Comparison of ENCODE assay signal across 1 cellular context in genomic region chr6:52735071-52735470, GRCh38.
A peak's percentile ranks its signal among the peaks of the same experiment; 100 is the strongest.
TF ChIP-seq lines count a peak whose summit lies in the region.

No MANE protein-coding gene starts in this region.

TF ChIP-seq in HepG2, 621 proteins besides CTCF, POLR2A, EP300 and RAD21 (continued from another document and continues in another):
- TF ChIP-seq, protein P1, sequence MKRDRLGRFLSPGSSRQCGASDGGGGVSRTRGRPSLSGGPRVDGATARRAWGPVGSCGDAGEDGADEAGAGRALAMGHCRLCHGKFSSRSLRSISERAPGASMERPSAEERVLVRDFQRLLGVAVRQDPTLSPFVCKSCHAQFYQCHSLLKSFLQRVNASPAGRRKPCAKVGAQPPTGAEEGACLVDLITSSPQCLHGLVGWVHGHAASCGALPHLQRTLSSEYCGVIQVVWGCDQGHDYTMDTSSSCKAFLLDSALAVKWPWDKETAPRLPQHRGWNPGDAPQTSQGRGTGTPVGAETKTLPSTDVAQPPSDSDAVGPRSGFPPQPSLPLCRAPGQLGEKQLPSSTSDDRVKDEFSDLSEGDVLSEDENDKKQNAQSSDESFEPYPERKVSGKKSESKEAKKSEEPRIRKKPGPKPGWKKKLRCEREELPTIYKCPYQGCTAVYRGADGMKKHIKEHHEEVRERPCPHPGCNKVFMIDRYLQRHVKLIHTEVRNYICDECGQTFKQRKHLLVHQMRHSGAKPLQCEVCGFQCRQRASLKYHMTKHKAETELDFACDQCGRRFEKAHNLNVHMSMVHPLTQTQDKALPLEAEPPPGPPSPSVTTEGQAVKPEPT (CRISPR knock-in tag; IDR thresholded peaks at IDR 0.05; ENCODE audit: low read depth) = no peak
- no peak for TF ChIP-seq HMG20B (CRISPR knock-in tag; conservative IDR thresholded peaks at IDR 0.05)
- no peak for TF ChIP-seq ZHX2 (IDR thresholded peaks at IDR 0.05; ENCODE audit: low read depth)
- no peak for TF ChIP-seq ZHX2 (CRISPR knock-in tag; IDR thresholded peaks at IDR 0.05; ENCODE audit: borderline replicate concordance)
- no peak for TF ChIP-seq TGIF2 (CRISPR knock-in tag; IDR thresholded peaks at IDR 0.05)
- TF ChIP-seq GLI4 (CRISPR knock-in tag; IDR thresholded peaks at IDR 0.05; ENCODE audit: borderline replicate concordance) = no peak
- no peak for TF ChIP-seq ZNF792 (CRISPR knock-in tag; IDR thresholded peaks at IDR 0.05)
- no peak for TF ChIP-seq ZNF75D (CRISPR knock-in tag; IDR thresholded peaks at IDR 0.05; ENCODE audit: borderline replicate concordance)
- TF ChIP-seq ZNF546 (CRISPR knock-in tag; conservative IDR thresholded peaks at IDR 0.05) = no peak
- no peak for TF ChIP-seq BCL6 (CRISPR knock-in tag; IDR thresholded peaks at IDR 0.05)
- TF ChIP-seq ZBTB3 (CRISPR knock-in tag; IDR thresholded peaks at IDR 0.05; ENCODE audit: borderline replicate concordance, low read depth) = no peak
- TF ChIP-seq HNRNPH1 (optimal IDR thresholded peaks at IDR 0.05; ENCODE audit: low read depth, low read length) = no peak
- no peak for TF ChIP-seq HOXA9 (CRISPR knock-in tag; IDR thresholded peaks at IDR 0.05; ENCODE audit: borderline replicate concordance)
- no peak for TF ChIP-seq TFDP2 (CRISPR knock-in tag; IDR thresholded peaks at IDR 0.05)
- TF ChIP-seq ARNTL (CRISPR knock-in tag; IDR thresholded peaks at IDR 0.05) = no peak
- no peak for TF ChIP-seq TARDBP (CRISPR knock-in tag; IDR thresholded peaks at IDR 0.05)
- TF ChIP-seq SATB2 (CRISPR knock-in tag; IDR thresholded peaks at IDR 0.05) = no peak
- no peak for TF ChIP-seq ZNF615 (CRISPR knock-in tag; IDR thresholded peaks at IDR 0.05; ENCODE audit: borderline replicate concordance)
- TF ChIP-seq HNRNPUL1 (IDR thresholded peaks at IDR 0.05; ENCODE audit: low read depth, low read length) = no peak
- TF ChIP-seq NR0B2 (CRISPR knock-in tag; IDR thresholded peaks at IDR 0.05) = no peak
- TF ChIP-seq MBD4 (IDR thresholded peaks at IDR 0.05; ENCODE audit: borderline replicate concordance, low read length) = no peak
- no peak for TF ChIP-seq KMT2B (CRISPR knock-in tag; IDR thresholded peaks at IDR 0.05)
- no peak for TF ChIP-seq TEAD2 (CRISPR knock-in tag; IDR thresholded peaks at IDR 0.05)
- no peak for TF ChIP-seq MTF2 (CRISPR knock-in tag; IDR thresholded peaks at IDR 0.05; ENCODE audit: borderline replicate concordance)
- no peak for TF ChIP-seq SAFB2 (CRISPR knock-in tag; IDR thresholded peaks at IDR 0.05; ENCODE audit: borderline replicate concordance, low read depth)
- TF ChIP-seq TAF1 (CRISPR knock-in tag; IDR thresholded peaks at IDR 0.05) = no peak
- TF ChIP-seq THAP11 (CRISPR knock-in tag; IDR thresholded peaks at IDR 0.05) = 0 out of 2 replicates have a peak, but pooled peaks have one; percentile 22
- TF ChIP-seq ZNF260 (CRISPR knock-in tag; IDR thresholded peaks at IDR 0.05; ENCODE audit: borderline replicate concordance, low read depth) = no peak
- TF ChIP-seq, protein P2, sequence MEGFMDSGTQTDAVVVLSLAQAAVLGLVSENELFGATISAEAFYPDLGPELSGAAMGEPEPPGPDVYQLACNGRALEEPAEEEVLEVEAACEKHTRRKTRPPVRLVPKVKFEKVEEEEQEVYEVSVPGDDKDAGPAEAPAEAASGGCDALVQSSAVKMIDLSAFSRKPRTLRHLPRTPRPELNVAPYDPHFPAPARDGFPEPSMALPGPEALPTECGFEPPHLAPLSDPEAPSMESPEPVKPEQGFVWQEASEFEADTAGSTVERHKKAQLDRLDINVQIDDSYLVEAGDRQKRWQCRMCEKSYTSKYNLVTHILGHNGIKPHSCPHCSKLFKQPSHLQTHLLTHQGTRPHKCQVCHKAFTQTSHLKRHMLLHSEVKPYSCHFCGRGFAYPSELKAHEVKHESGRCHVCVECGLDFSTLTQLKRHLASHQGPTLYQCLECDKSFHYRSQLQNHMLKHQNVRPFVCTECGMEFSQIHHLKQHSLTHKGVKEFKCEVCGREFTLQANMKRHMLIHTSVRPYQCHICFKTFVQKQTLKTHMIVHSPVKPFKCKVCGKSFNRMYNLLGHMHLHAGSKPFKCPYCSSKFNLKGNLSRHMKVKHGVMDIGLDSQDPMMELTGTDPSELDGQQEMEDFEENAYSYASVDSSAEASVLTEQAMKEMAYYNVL (CRISPR knock-in tag; IDR thresholded peaks at IDR 0.05; ENCODE audit: borderline replicate concordance) = no peak
- TF ChIP-seq ZFP62 (CRISPR knock-in tag; IDR thresholded peaks at IDR 0.05) = no peak
- no peak for TF ChIP-seq ATF1 (CRISPR knock-in tag; IDR thresholded peaks at IDR 0.05)
- TF ChIP-seq, protein P3, sequence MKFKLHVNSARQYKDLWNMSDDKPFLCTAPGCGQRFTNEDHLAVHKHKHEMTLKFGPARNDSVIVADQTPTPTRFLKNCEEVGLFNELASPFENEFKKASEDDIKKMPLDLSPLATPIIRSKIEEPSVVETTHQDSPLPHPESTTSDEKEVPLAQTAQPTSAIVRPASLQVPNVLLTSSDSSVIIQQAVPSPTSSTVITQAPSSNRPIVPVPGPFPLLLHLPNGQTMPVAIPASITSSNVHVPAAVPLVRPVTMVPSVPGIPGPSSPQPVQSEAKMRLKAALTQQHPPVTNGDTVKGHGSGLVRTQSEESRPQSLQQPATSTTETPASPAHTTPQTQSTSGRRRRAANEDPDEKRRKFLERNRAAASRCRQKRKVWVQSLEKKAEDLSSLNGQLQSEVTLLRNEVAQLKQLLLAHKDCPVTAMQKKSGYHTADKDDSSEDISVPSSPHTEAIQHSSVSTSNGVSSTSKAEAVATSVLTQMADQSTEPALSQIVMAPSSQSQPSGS (CRISPR knock-in tag; IDR thresholded peaks at IDR 0.05) = peak; percentile 35; the same call in 1 of the 2 replicates
- no peak for TF ChIP-seq SKIL (CRISPR knock-in tag; IDR thresholded peaks at IDR 0.05; ENCODE audit: borderline replicate concordance)
- TF ChIP-seq ESRRA (CRISPR knock-in tag; IDR thresholded peaks at IDR 0.05; ENCODE audit: low read depth) = peak; percentile 57; the same call in 1 of the 2 replicates
- no peak for TF ChIP-seq ZNF709 (CRISPR knock-in tag; IDR thresholded peaks at IDR 0.05)
- no peak for TF ChIP-seq MYC (CRISPR knock-in tag; IDR thresholded peaks at IDR 0.05; ENCODE audit: borderline replicate concordance)
- no peak for TF ChIP-seq CC2D1A (CRISPR knock-in tag; IDR thresholded peaks at IDR 0.05)
- no peak for TF ChIP-seq FOSL2 (CRISPR knock-in tag; IDR thresholded peaks at IDR 0.05)
- TF ChIP-seq MXI1 (IDR thresholded peaks at IDR 0.05; ENCODE audit: borderline replicate concordance, low read depth, low read length) = no peak
- TF ChIP-seq MTA3 (CRISPR knock-in tag; IDR thresholded peaks at IDR 0.05) = no peak
- TF ChIP-seq EED (CRISPR knock-in tag; IDR thresholded peaks at IDR 0.05) = no peak
- no peak for TF ChIP-seq MEF2D (CRISPR knock-in tag; IDR thresholded peaks at IDR 0.05)
- no peak for TF ChIP-seq ZNF720 (CRISPR knock-in tag; IDR thresholded peaks at IDR 0.05)
- no peak for TF ChIP-seq TBP (CRISPR knock-in tag; IDR thresholded peaks at IDR 0.05)
- no peak for TF ChIP-seq SP2 (CRISPR knock-in tag; IDR thresholded peaks at IDR 0.05)
- no peak for TF ChIP-seq ZNF446 (CRISPR knock-in tag; IDR thresholded peaks at IDR 0.05)
- TF ChIP-seq SCMH1 (CRISPR knock-in tag; IDR thresholded peaks at IDR 0.05; ENCODE audit: borderline replicate concordance) = no peak
- TF ChIP-seq U2AF1 (optimal IDR thresholded peaks at IDR 0.05; ENCODE audit: low read depth, low read length) = no peak
- 0 out of 2 replicates have a peak, but pooled peaks have one; percentile 68 for TF ChIP-seq ZNF44 (CRISPR knock-in tag; IDR thresholded peaks at IDR 0.05)
- no peak for TF ChIP-seq RXRA (CRISPR knock-in tag; IDR thresholded peaks at IDR 0.05)
- TF ChIP-seq SMYD3 (CRISPR knock-in tag; IDR thresholded peaks at IDR 0.05) = no peak
- peak; percentile 95 for TF ChIP-seq HNF4A (CRISPR knock-in tag; IDR thresholded peaks at IDR 0.05)
- TF ChIP-seq, protein P4, sequence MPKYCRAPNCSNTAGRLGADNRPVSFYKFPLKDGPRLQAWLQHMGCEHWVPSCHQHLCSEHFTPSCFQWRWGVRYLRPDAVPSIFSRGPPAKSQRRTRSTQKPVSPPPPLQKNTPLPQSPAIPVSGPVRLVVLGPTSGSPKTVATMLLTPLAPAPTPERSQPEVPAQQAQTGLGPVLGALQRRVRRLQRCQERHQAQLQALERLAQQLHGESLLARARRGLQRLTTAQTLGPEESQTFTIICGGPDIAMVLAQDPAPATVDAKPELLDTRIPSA (CRISPR knock-in tag; IDR thresholded peaks at IDR 0.05; ENCODE audit: borderline replicate concordance) = no peak
- no peak for TF ChIP-seq ZNF780A (CRISPR knock-in tag; IDR thresholded peaks at IDR 0.05)
- TF ChIP-seq, protein P5, sequence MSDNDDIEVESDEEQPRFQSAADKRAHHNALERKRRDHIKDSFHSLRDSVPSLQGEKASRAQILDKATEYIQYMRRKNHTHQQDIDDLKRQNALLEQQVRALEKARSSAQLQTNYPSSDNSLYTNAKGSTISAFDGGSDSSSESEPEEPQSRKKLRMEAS (IDR thresholded peaks at IDR 0.05) = peak; percentile 35; the same call in 1 of the 2 replicates
- no peak for TF ChIP-seq ZNF503 (CRISPR knock-in tag; IDR thresholded peaks at IDR 0.05)
- TF ChIP-seq ZNF33A (CRISPR knock-in tag; IDR thresholded peaks at IDR 0.05; ENCODE audit: borderline replicate concordance) = no peak
